In the genomic region with DNA sequence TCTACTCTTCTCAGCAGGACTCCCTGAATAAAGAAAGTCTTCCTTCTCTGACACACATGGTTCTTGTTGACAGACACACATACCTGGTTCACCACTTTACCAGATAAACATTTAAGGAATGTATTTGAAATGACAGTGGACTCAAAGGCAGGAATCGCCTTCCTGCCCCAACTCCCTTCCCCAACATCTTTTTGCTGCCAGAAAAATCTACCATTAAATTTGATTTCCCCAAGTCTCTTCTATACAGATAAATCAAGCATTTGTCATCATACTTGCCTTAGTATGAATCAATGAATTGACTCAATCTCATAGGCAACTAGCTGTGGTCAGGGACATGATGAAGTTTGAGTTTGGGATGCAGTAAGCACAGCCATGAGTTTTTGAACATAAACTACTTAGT, we compare ENCODE assay signal across 23 cellular contexts. TPM values are rescaled to one million over a fixed set of nuclear protein-coding genes. Genes with fewer than 3 reads are reported as not detected.
"Had no signal": no experiment of that assay in that cellular context is flagged by ENCODE, and none has a peak within 500 bp of the region (broad histone marks: within the 10 kb centered on the region; RNA-seq: fewer than 3 reads in every experiment).

No MANE protein-coding gene starts in this region.

- DNase-seq: activated CD4-positive, alpha-beta T cell treated with anti-CD3 and anti-CD28 coated beads, Interleukin-2, amount 50 U/mL, for 48 hours; activated naive CD4-positive, alpha-beta T cell treated with anti-CD3 and anti-CD28 coated beads for 36 hours; activated naive CD8-positive, alpha-beta T cell treated with anti-CD3 and anti-CD28 coated beads, Interleukin-2, amount 50 U/mL, for 24 hours; brain microvascular endothelial cell; cortex of kidney; effector CD4-positive, alpha-beta T cell; esophagus squamous epithelium; foreskin fibroblast; glutamatergic neuron; hypothalamus; kidney; nephron progenitor cell; occipital lobe; right cardiac atrium; stimulated activated CD4-positive, alpha-beta T cell treated with anti-CD3 and anti-CD28 coated beads, Interleukin-4, amount 100 ng/mL, for 4 hours; stimulated activated CD8-positive, alpha-beta memory T cell treated with anti-CD3 and anti-CD28 coated beads, Interleukin-4, amount 100 ng/mL, for 48 hours; stimulated activated naive CD8-positive, alpha-beta T cell treated with anti-CD3 and anti-CD28 coated beads, Interleukin-15, Interleukin-2, amounts not matched to agents 100 U/mL and 50 U/mL, for 24 hours had no signal

- H3K36me3 ChIP-seq: brain microvascular endothelial cell, esophagus squamous epithelium had no signal

- H3K9me3 ChIP-seq: esophagus squamous epithelium had no signal

- H3K27ac ChIP-seq: brain microvascular endothelial cell, esophagus squamous epithelium had no signal

- H3K27me3 ChIP-seq: brain microvascular endothelial cell, esophagus squamous epithelium had no signal

- H3K4me1 ChIP-seq: esophagus squamous epithelium had no signal

- H3K4me2 ChIP-seq: smooth muscle cell had no signal

- H3K4me3 ChIP-seq: esophagus squamous epithelium, smooth muscle cell had no signal

- ATAC-seq: activated naive CD8-positive, alpha-beta T cell treated with anti-CD3 and anti-CD28 coated beads, Interleukin-2, amount 50 U/mL, for 24 hours; activated T-helper 17 cell treated with anti-CD3 and anti-CD28 coated beads, Interleukin-2, amount 50 U/mL, for 72 hours; right cardiac atrium; stimulated activated naive CD8-positive, alpha-beta T cell treated with anti-CD3 and anti-CD28 coated beads, Interleukin-15, Interleukin-2, amounts not matched to agents 100 U/mL and 50 U/mL, for 24 hours had no signal

- FAIRE-seq: endothelial cell of umbilical vein, kidney had no signal

RNA-seq across cellular contexts. Expression of a gene that starts 44.9 kb away (rescaled TPM):
- total RNA-seq: activated naive CD4-positive, alpha-beta T cell treated with anti-CD3 and anti-CD28 coated beads for 36 hours; endothelial cell of umbilical vein; kidney; liver; progenitor cell of endocrine pancreas; smooth muscle cell; T-helper 1 cell treated with Interleukin-12 subunit alpha and Interleukin-12 subunit beta and Interleukin-4 antibody, amounts not matched to agents 30 ng/mL and 1 ng/mL, for 36 hours had no signal
- polyA plus RNA-seq: liver, smooth muscle cell had no signal
